In the genomic region with DNA sequence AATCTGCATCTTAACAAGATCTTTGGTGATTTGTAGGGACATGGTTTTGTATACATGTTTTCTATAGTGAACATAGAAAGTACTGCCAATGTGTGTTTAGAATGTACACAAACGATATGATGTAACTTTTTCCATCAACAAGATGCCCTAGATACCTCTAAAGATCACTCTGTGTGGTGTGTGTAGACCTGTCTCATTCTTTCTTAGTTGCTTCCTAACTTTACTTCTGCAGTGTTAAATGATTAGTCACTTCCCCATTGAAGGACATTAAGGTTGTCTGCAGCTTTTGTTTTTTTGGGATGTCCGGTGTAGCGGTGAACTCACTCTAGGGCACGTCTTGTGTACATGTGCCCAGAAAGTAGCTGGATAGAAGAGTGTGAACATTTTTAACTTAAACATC, we compare ENCODE assay signal across 14 cellular contexts. TPM values are rescaled to one million over a fixed set of nuclear protein-coding genes. Genes with fewer than 3 reads are reported as not detected.
A peak's percentile ranks its signal among the peaks of the same experiment; 100 is the strongest.
DNase-seq lines count a peak whose midpoint lies in the region; ATAC-seq, FAIRE-seq and TF ChIP-seq lines count a peak whose summit lies in the region.
"Had no signal": no experiment of that assay in that cellular context is flagged by ENCODE, and none has a peak within 500 bp of the region (broad histone marks: within the 10 kb centered on the region; RNA-seq: fewer than 3 reads in every experiment).

No MANE protein-coding gene starts in this region.

- no peak for TF ChIP-seq RAD21 in HepG2 (CRISPR knock-in tag; IDR thresholded peaks at IDR 0.05)

- peak; percentile 40 for ATAC-seq in activated naive CD8-positive, alpha-beta T cell treated with anti-CD3 and anti-CD28 coated beads, Interleukin-2, amount 50 U/mL, for 24 hours
- ATAC-seq in HepG2 = no peak
- ATAC-seq in HG02840 (IDR thresholded peaks at IDR 0.05; ENCODE audit: low FRiP score, unreplicated experiment) = no peak

- no peak overlapping the region for H3K4me3 Mint-ChIP-seq in activated naive CD8-positive, alpha-beta T cell treated with anti-CD3 and anti-CD28 coated beads, Interleukin-2, amount 50 U/mL, for 24 hours

- H3K9me3 ChIP-seq in HepG2 (ENCODE audit: low read length) = peaks cover 7% of the 10 kb centered on the region; the same call in 1 of the 2 replicates

- no peaks in the 10 kb centered on the region for H3K27me3 Mint-ChIP-seq in activated naive CD8-positive, alpha-beta T cell treated with anti-CD3 and anti-CD28 coated beads, Interleukin-2, amount 50 U/mL, for 24 hours

- POLR2A ChIA-PET in HepG2 (lab: Yijun Ruan, JAX) = interaction anchor here (1.1 kb wide), 1 partner anchor 8 kb away, joined by 3 read pairs; no protein-coding TSS in a partner anchor

- DNase-seq in AML-193 (lab: John Stamatoyannopoulos, UW) (peak; percentile 72 to 73), HT1080 (ENCODE audit: low read depth) (peak; percentile 82), HepG2 (ENCODE audit: low spot score) (no peak), hypothalamus (lab: John Stamatoyannopoulos, UW) (no peak), NCI-H1417 treated with DMSO at 0.1 percent for 48 hours (lab: John Stamatoyannopoulos, UW) (no peak), foreskin melanocyte (no peak)
- no peak for DNase-seq in activated naive CD8-positive, alpha-beta T cell treated with anti-CD3 and anti-CD28 coated beads, Interleukin-2, amount 50 U/mL, for 24 hours
- DNase-seq: activated CD4-positive, alpha-beta T cell treated with anti-CD3 and anti-CD28 coated beads for 4 hours; activated effector memory CD4-positive, alpha-beta T cell treated with Interleukin-2 at 50 U/mL for 16 hours; caudate nucleus; kidney; NCI-H524 had no signal

- no peaks in the 10 kb centered on the region for H3K27me3 ChIP-seq in HepG2 (ENCODE audit: control insufficient read depth in 1 of 2, insufficient read depth in 2 of 2, low read length in 2 of 2)
- H3K27me3 ChIP-seq: BLaER1 had no signal

- H3K4me2 ChIP-seq in HepG2 (ENCODE audit: low read depth, low read length) = no peak overlapping the region
- H3K4me2 ChIP-seq: BLaER1 had no signal

- no peak overlapping the region for H3K27ac ChIP-seq in HepG2 (ENCODE audit: extremely low read length, insufficient read depth, low read length)
- H3K27ac ChIP-seq: BLaER1 had no signal

- CTCF ChIA-PET in HepG2 (lab: Yijun Ruan, JAX; ENCODE audit: low intra/inter-chr PET ratio, low total read pairs) = no interaction called here

- no peak for FAIRE-seq in HepG2 (lab: Jason Lieb, UNC)
- FAIRE-seq: kidney had no signal

- TF ChIP-seq CTCF in HepG2 (CRISPR knock-in tag; IDR thresholded peaks at IDR 0.05) = no peak

- H3K36me3 Mint-ChIP-seq in activated naive CD8-positive, alpha-beta T cell treated with anti-CD3 and anti-CD28 coated beads, Interleukin-2, amount 50 U/mL, for 24 hours (ENCODE audit: low read depth) = peaks cover 3% of the 10 kb centered on the region

- intact Hi-C loops in HepG2 (cut with micrococcal nuclease; ENCODE audit: unreplicated experiment) = no loop called here

- no peaks in the 10 kb centered on the region for H3K36me3 ChIP-seq in HepG2 (replicated peaks in 1 of 2; ENCODE audit: control insufficient read depth in 1 of 2, insufficient read depth in 2 of 2, low read length in 2 of 2)

- no TSS peak for BruUV-seq in HepG2 (replicated peaks; lab: Mats Ljungman, UMichigan)

- TF ChIP-seq POLR2A in HepG2 (IDR thresholded peaks at IDR 0.05; ENCODE audit: insufficient read depth in 1 of 2, low read depth in 2 of 2, low read length in 2 of 2) = no peak

- H3K27ac Mint-ChIP-seq in activated naive CD8-positive, alpha-beta T cell treated with anti-CD3 and anti-CD28 coated beads, Interleukin-2, amount 50 U/mL, for 24 hours = no peak overlapping the region

- no peak overlapping the region for H2AFZ ChIP-seq in HepG2 (ENCODE audit: low read length)

- peaks cover 85% of the 10 kb centered on the region for H3K79me2 ChIP-seq in HepG2 (ENCODE audit: insufficient read depth, low read length)

- H3K4me3 ChIP-seq in HepG2 (replicated peaks in 1 of 3; ENCODE audit: insufficient read depth in 1 of 3, low read depth in 2 of 3, low read length in 3 of 3) = no peak overlapping the region
- H3K4me3 ChIP-seq: BLaER1 had no signal

- TF ChIP-seq EP300 in HepG2 (IDR thresholded peaks at IDR 0.05; ENCODE audit: low read depth in 2 of 2, low read length in 2 of 2) (no peak), HepG2 (CRISPR knock-in tag; IDR thresholded peaks at IDR 0.05; ENCODE audit: borderline replicate concordance) (no peak)

- H3K9me3 Mint-ChIP-seq in activated naive CD8-positive, alpha-beta T cell treated with anti-CD3 and anti-CD28 coated beads, Interleukin-2, amount 50 U/mL, for 24 hours = peaks cover 12% of the 10 kb centered on the region

- no peak overlapping the region for H3K9ac ChIP-seq in HepG2 (ENCODE audit: insufficient read depth, low read depth, low read length)
- H3K9ac ChIP-seq: BLaER1 had no signal

- WGBS in HepG2 (ENCODE audit: low lambda C conversion rate) = 87% methylated on average over 4 of the region's 4 CpGs

- peaks cover 60% of the 10 kb centered on the region for H3K4me1 Mint-ChIP-seq in activated naive CD8-positive, alpha-beta T cell treated with anti-CD3 and anti-CD28 coated beads, Interleukin-2, amount 50 U/mL, for 24 hours

- H3K4me1 ChIP-seq in HepG2 (ENCODE audit: insufficient read depth, low read length) = peaks cover 46% of the 10 kb centered on the region
- H3K4me1 ChIP-seq: BLaER1 had no signal

- in situ Hi-C loops in HepG2 (cut with HindIII; ENCODE audit: extremely low pct_ligation_motif_present, low pct_unique_long_range_greater_than_20kb) = no loop called here

- peaks cover 12% of the 10 kb centered on the region; the same call in 1 of the 2 replicates for H4K20me1 ChIP-seq in HepG2 (ENCODE audit: insufficient read depth, low read length)

TF ChIP-seq in HepG2, 621 proteins besides CTCF, POLR2A, EP300 and RAD21:
- TF ChIP-seq, protein P1, sequence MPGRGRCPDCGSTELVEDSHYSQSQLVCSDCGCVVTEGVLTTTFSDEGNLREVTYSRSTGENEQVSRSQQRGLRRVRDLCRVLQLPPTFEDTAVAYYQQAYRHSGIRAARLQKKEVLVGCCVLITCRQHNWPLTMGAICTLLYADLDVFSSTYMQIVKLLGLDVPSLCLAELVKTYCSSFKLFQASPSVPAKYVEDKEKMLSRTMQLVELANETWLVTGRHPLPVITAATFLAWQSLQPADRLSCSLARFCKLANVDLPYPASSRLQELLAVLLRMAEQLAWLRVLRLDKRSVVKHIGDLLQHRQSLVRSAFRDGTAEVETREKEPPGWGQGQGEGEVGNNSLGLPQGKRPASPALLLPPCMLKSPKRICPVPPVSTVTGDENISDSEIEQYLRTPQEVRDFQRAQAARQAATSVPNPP (CRISPR knock-in tag; IDR thresholded peaks at IDR 0.05) = no peak
- peak; percentile 63; the same call in 1 of the 2 replicates for TF ChIP-seq ZSCAN29 (CRISPR knock-in tag; conservative IDR thresholded peaks at IDR 0.05)

RNA-seq across cellular contexts. Expression of a gene that starts 35.9 kb away (rescaled TPM):
- total RNA-seq in HT1080 (2014; rRNA removed; shearing (Covaris generic)) = 21.2 and 28.4 TPM in 2 replicates
- polyA plus RNA-seq in HT1080 (2015; cell fraction: cytosol; rRNA removed) = 22.9 and 23.5 TPM in 2 replicates
- polyA plus RNA-seq in HT1080 (2015; cell fraction: nucleus; rRNA removed) = 19.4 and 19.5 TPM in 2 replicates
- 52.8 and 105 TPM in 2 replicates for total RNA-seq in HepG2 (2016; rRNA removed; fragmentation: Illumina TruSeq; extraction: Trizol)
- 1,210 and 1,368 TPM in 2 replicates for total RNA-seq in HepG2 (2016; cell fraction: cytosol; rRNA removed; fragmentation: Illumina TruSeq; extraction: Trizol; ENCODE audit: low read depth)
- 56.4 and 106 TPM in 2 replicates for total RNA-seq in HepG2 (2016; cell fraction: insoluble cytoplasmic fraction; rRNA removed; fragmentation: Illumina TruSeq; extraction: Trizol)
- 414 and 455 TPM in 2 replicates for total RNA-seq in HepG2 (2016; cell fraction: membrane; rRNA removed; fragmentation: Illumina TruSeq; extraction: Trizol)
- total RNA-seq in HepG2 (2016; cell fraction: nucleus; rRNA removed; fragmentation: Illumina TruSeq; extraction: Trizol) = 38.9 and 41.7 TPM in 2 replicates
- 22.8 and 23.6 TPM in 2 replicates for polyA plus RNA-seq in HepG2 (2011; rRNA removed)
- polyA plus RNA-seq in HepG2 (2011; cell fraction: cytosol; rRNA removed) = 14.1 and 17.2 TPM in 2 replicates
- 16.4 and 18.2 TPM in 2 replicates for polyA plus RNA-seq in HepG2 (2011; cell fraction: nucleus; rRNA removed)
- 14.2 and 14.9 TPM in 2 replicates for polyA plus RNA-seq in HepG2 (2012)
- polyA plus RNA-seq in HepG2 (2016; cell fraction: cytosol; fragmentation: Illumina TruSeq; extraction: Trizol; ENCODE audit: low read depth) = 3.8 and 5.1 TPM in 2 replicates
- 16.2 and 19.7 TPM in 2 replicates for polyA plus RNA-seq in HepG2 (2016; cell fraction: insoluble cytoplasmic fraction; fragmentation: Illumina TruSeq; extraction: Trizol; ENCODE audit: low read depth)
- 9.3 and 9.9 TPM in 2 replicates for polyA plus RNA-seq in HepG2 (2016; cell fraction: membrane; fragmentation: Illumina TruSeq; extraction: Trizol; ENCODE audit: low read depth)
- 16.1 and 21.7 TPM in 2 replicates for polyA plus RNA-seq in HepG2 (2016; cell fraction: nucleus; fragmentation: Illumina TruSeq; extraction: Trizol; ENCODE audit: insufficient read depth, low read depth)
- polyA minus RNA-seq in HepG2 (2011; rRNA and poly(A)+ RNA removed; ENCODE audit: low replicate concordance) = 28.9 and 29.6 TPM in 2 replicates
- polyA minus RNA-seq in HepG2 (2011; cell fraction: cytosol; rRNA and poly(A)+ RNA removed) = 59.2 and 78.5 TPM in 2 replicates
- 26.9 and 40.7 TPM in 2 replicates for polyA minus RNA-seq in HepG2 (2011; cell fraction: nucleus; rRNA and poly(A)+ RNA removed)

Comparison
In these comparisons a context has a peak if more than half of its experiments do, and no peak if none do; other contexts are left out.
1. DNase-seq: peak in AML-193 (2 of 2) and HT1080 (single experiment); none in activated naive CD8-positive, alpha-beta T cell treated with anti-CD3 and anti-CD28 coated beads, Interleukin-2, amount 50 U/mL, for 24 hours (single experiment), HepG2 (single experiment), hypothalamus (0 of 51), NCI-H1417 treated with DMSO at 0.1 percent for 48 hours (single experiment) and foreskin melanocyte (single experiment).